8 cellular contexts compared by ENCODE assay signal in the genomic region with DNA sequence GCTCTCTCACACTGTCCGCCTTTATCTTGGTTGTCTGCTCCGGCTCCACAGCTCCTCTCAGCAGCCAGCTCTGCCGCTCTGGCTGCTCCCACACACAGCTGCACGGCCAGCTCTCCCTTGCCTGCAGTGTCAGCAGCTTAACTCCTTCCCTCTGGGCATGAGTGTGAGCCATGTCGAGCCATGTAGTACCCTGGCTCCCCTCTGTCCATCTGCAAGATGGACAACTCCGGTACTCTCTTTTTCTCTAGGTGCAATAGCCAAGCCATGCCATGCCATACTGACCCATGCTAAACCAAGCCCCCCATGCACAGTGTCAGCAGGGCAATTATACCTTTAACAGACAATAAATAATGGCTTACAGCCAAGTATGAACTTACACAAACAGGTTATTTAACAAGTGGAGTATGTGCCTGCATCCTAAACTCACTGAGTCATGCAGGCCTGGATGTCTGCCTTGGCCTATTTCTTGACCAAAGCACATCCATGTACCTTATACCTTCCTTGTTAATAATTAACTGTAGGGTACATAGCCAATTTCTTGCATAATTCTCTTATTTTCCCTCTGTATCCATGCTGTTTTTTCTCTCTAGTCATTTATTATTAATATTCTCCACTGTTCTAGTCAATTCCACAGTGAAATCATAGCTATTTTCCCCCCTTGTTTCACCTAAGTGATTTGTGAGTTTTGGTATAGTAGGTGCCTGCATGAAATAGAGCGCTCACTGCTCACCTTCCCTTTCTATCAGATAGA.
A peak's percentile ranks its signal among the peaks of the same experiment; 100 is the strongest.
DNase-seq lines count a peak whose midpoint lies in the region; ATAC-seq and TF ChIP-seq lines count a peak whose summit lies in the region.

No MANE protein-coding gene starts in this region.

- no peaks in the 10 kb centered on the region for H3K4me1 ChIP-seq in aorta (ENCODE audit: control insufficient read depth in 1 of 2, insufficient read depth in 2 of 2, low read length in 2 of 2)

- H3K9me3 ChIP-seq in aorta (ENCODE audit: control insufficient read depth, low read length): no peaks in the 10 kb centered on the region

- H3K36me3 Mint-ChIP-seq in mesothelial cell of epicardium: peaks cover 8% of the 10 kb centered on the region

- H3K27me3 ChIP-seq in aorta (ENCODE audit: control insufficient read depth in 1 of 2, insufficient read depth in 2 of 2, low read length in 1 of 2): no peaks in the 10 kb centered on the region

- peak overlapping the region; percentile 87 for H3K27ac Mint-ChIP-seq in mesothelial cell of epicardium

- no peak overlapping the region for H3K27ac ChIP-seq in aorta (ENCODE audit: low read depth in 1 of 2, low read length in 2 of 2)

- peak; percentile 84 for ATAC-seq in aorta (ENCODE audit: low FRiP score)
- no peak for ATAC-seq in GM19395 (IDR thresholded peaks at IDR 0.05; ENCODE audit: unreplicated experiment)

- peaks cover 6% of the 10 kb centered on the region for H3K9me3 Mint-ChIP-seq in mesothelial cell of epicardium

- peaks cover 32% of the 10 kb centered on the region for H3K4me1 Mint-ChIP-seq in mesothelial cell of epicardium

- no peak for TF ChIP-seq CTCF in epithelial cell of esophagus (IDR thresholded peaks at IDR 0.05; ENCODE audit: insufficient read depth, low read depth, low read length, missing control alignments)
- TF ChIP-seq CTCF in mesothelial cell of epicardium (IDR thresholded peaks at IDR 0.05; ENCODE audit: unreplicated experiment): no peak

- WGBS in aorta, 2 donors: 41 to 44% methylated on average over 7 of the region's 7 CpGs

- intact Hi-C loops in aorta (cut with DNase I): no loop called here

- peak; percentile 10 for DNase-seq in NCI-H748 (lab: John Stamatoyannopoulos, UW; ENCODE audit: unreplicated experiment)
- DNase-seq in NCI-H748 treated with DMSO at 0.1 percent for 48 hours (lab: John Stamatoyannopoulos, UW): no peak
- DNase-seq in epithelial cell of esophagus (ENCODE audit: low read depth): peak; percentile 56
- peak; percentile 24 to 49 for DNase-seq in mesothelial cell of epicardium (ENCODE audit: low spot score in 2 of 2, unreplicated experiment in 2 of 2)
- DNase-seq in aorta: peak in 1 of 2 donors; percentile 63
- no peak for DNase-seq in activated T-cell treated with anti-CD3 and anti-CD28 coated beads, Interleukin-2, amount 50 U/mL, for 48 hours
- no peak for DNase-seq in amniotic stem cell (lab: John Stamatoyannopoulos, UW)

- no peaks in the 10 kb centered on the region for H3K36me3 ChIP-seq in aorta (ENCODE audit: control insufficient read depth in 1 of 2, insufficient read depth in 2 of 2, low read length in 1 of 2)

- no peak overlapping the region for H3K4me3 ChIP-seq in epithelial cell of esophagus (ENCODE audit: low read length)
- H3K4me3 ChIP-seq in aorta (ENCODE audit: low read length in 2 of 2): no peak overlapping the region

- no peaks in the 10 kb centered on the region for H3K27me3 Mint-ChIP-seq in mesothelial cell of epicardium (ENCODE audit: low read depth)

- peak overlapping the region; percentile 40 for H3K4me3 Mint-ChIP-seq in mesothelial cell of epicardium

Comparison
In these comparisons a context has a peak if more than half of its experiments do, and no peak if none do; other contexts are left out.
1. DNase-seq: peak in NCI-H748 (single experiment), epithelial cell of esophagus (single experiment) and mesothelial cell of epicardium (2 of 2); none in NCI-H748 treated with DMSO at 0.1 percent for 48 hours (single experiment), activated T-cell treated with anti-CD3 and anti-CD28 coated beads, Interleukin-2, amount 50 U/mL, for 48 hours (0 of 2) and amniotic stem cell (single experiment).